ENCODE assay signal across 24 cellular contexts in genomic region chr12:78494911-78495310, GRCh38.
DNase-seq lines count a peak whose midpoint lies in the region; ATAC-seq and TF ChIP-seq lines count a peak whose summit lies in the region.
"Had no signal": no experiment of that assay in that cellular context is flagged by ENCODE, and none has a peak within 500 bp of the region (broad histone marks: within the 10 kb centered on the region; RNA-seq: fewer than 3 reads in every experiment).

No MANE protein-coding gene starts in this region.

- no peaks in the 10 kb centered on the region for H3K36me3 Mint-ChIP-seq in HFFc6 (ENCODE audit: low read depth)
- H3K36me3 Mint-ChIP-seq: CD8-positive, alpha-beta T cell; neural progenitor cell had no signal

- TF ChIP-seq CTCF in HFFc6 (IDR thresholded peaks at IDR 0.05) (no peak), choroid plexus epithelial cell (conservative IDR thresholded peaks at IDR 0.05; ENCODE audit: low read depth, low read length) (no peak), foreskin keratinocyte (conservative IDR thresholded peaks at IDR 0.05) (no peak)

- no peaks in the 10 kb centered on the region for H3K27me3 Mint-ChIP-seq in HFFc6 (ENCODE audit: insufficient read depth)
- H3K27me3 Mint-ChIP-seq: activated CD4-positive, alpha-beta memory T cell treated with anti-CD3 and anti-CD28 coated beads, Interleukin-2, amount 10 ng/mL, durations not matched to agents 7 days and 5 days; T-helper 17 cell had no signal

- no peak overlapping the region for H3K4me3 Mint-ChIP-seq in HFFc6
- H3K4me3 Mint-ChIP-seq: activated CD4-positive, alpha-beta memory T cell treated with anti-CD3 and anti-CD28 coated beads, Interleukin-2, amount 10 ng/mL, durations not matched to agents 7 days and 5 days; CD8-positive, alpha-beta T cell; neural progenitor cell; T-helper 17 cell had no signal

- peaks cover 7% of the 10 kb centered on the region for H3K4me1 Mint-ChIP-seq in HFFc6 (ENCODE audit: low read depth)
- H3K4me1 Mint-ChIP-seq: activated CD4-positive, alpha-beta memory T cell treated with anti-CD3 and anti-CD28 coated beads, Interleukin-2, amount 10 ng/mL, durations not matched to agents 7 days and 5 days; T-helper 17 cell had no signal

- DNase-seq in AG08395 (ENCODE audit: low spot score), result peak; percentile 20
- peak; percentile 10 for DNase-seq in HFFc6
- peak; percentile 80 for DNase-seq in choroid plexus epithelial cell (ENCODE audit: low read depth)
- peak; percentile 37 to 75 for DNase-seq in foreskin keratinocyte
- DNase-seq in SHP77 treated with DMSO at 0.1 percent for 48 hours (lab: John Stamatoyannopoulos, UW), result no peak
- no peak for DNase-seq in foreskin melanocyte
- DNase-seq in T-helper 2 cell, result no peak
- no peak for DNase-seq in NCI-H2107 treated with DMSO at 0.1 percent for 48 hours (lab: John Stamatoyannopoulos, UW; ENCODE audit: unreplicated experiment)
- DNase-seq: activated CD4-positive, alpha-beta memory T cell treated with anti-CD3 and anti-CD28 coated beads, Interleukin-2, amount 10 ng/mL, durations not matched to agents 7 days and 5 days; activated naive CD4-positive, alpha-beta T cell treated with Interleukin-2 at 50 U/mL for 16 hours; activated T-cell treated with anti-CD3 and anti-CD28 coated beads, Interleukin-2, amount 50 U/mL, for 1 hour; aorta; CD8-positive, alpha-beta T cell; colonic mucosa; Kasumi-1; left lung; mucosa of descending colon; NCI-H1417; NCI-H2107; NCI-H69; SIG-M5; stimulated activated CD4-positive, alpha-beta T cell treated with anti-CD3 and anti-CD28 coated beads, Interleukin-12 subunit alpha, Interleukin-12 subunit beta, amount 100 ng/mL, for 4 hours; T-helper 17 cell had no signal

- no peaks in the 10 kb centered on the region for H3K27me3 ChIP-seq in foreskin keratinocyte
- H3K27me3 ChIP-seq: colonic mucosa, left lung, neural progenitor cell had no signal

- H3K4me1 ChIP-seq in foreskin keratinocyte, result no peaks in the 10 kb centered on the region
- H3K4me1 ChIP-seq: colonic mucosa, left lung, neural progenitor cell had no signal

- no peak overlapping the region for H3K27ac ChIP-seq in foreskin keratinocyte
- H3K27ac ChIP-seq: colonic mucosa, left lung, neural progenitor cell had no signal

- peaks cover 3% of the 10 kb centered on the region; the same call in 1 of the 2 replicates for H3K9me3 Mint-ChIP-seq in HFFc6
- H3K9me3 Mint-ChIP-seq: activated CD4-positive, alpha-beta memory T cell treated with anti-CD3 and anti-CD28 coated beads, Interleukin-2, amount 10 ng/mL, durations not matched to agents 7 days and 5 days had no signal

- no peak for ATAC-seq in foreskin keratinocyte
- ATAC-seq: CD8-positive, alpha-beta T cell; left lung; mucosa of descending colon; T-helper 17 cell had no signal

- H3K27ac Mint-ChIP-seq in HFFc6, result no peak overlapping the region
- H3K27ac Mint-ChIP-seq: activated CD4-positive, alpha-beta memory T cell treated with anti-CD3 and anti-CD28 coated beads, Interleukin-2, amount 10 ng/mL, durations not matched to agents 7 days and 5 days; CD8-positive, alpha-beta T cell; neural progenitor cell; T-helper 17 cell had no signal

- no peak overlapping the region for H3K4me3 ChIP-seq in choroid plexus epithelial cell (ENCODE audit: low read depth, low read length)
- H3K4me3 ChIP-seq: colonic mucosa, left lung, mucosa of descending colon, neural progenitor cell had no signal

Comparison
In these comparisons a context has a peak if more than half of its experiments do, and no peak if none do; other contexts are left out.
1. DNase-seq: peak in AG08395 (single experiment), HFFc6 (single experiment), choroid plexus epithelial cell (single experiment) and foreskin keratinocyte (2 of 2); none in SHP77 treated with DMSO at 0.1 percent for 48 hours (single experiment), foreskin melanocyte (single experiment), T-helper 2 cell (0 of 5) and NCI-H2107 treated with DMSO at 0.1 percent for 48 hours (single experiment).